Comparison of ENCODE assay signal across 10 cellular contexts in genomic region chr6:36683145-36683655, GRCh38. TPM values are rescaled to one million over a fixed set of nuclear protein-coding genes. Genes with fewer than 3 reads are reported as not detected.
DNase-seq lines count a peak whose midpoint lies in the region; FAIRE-seq and TF ChIP-seq lines count a peak whose summit lies in the region.
"Had no signal": no experiment of that assay in that cellular context is flagged by ENCODE, and none has a peak within 500 bp of the region (broad histone marks: within the 10 kb centered on the region; RNA-seq: fewer than 3 reads in every experiment).

No MANE protein-coding gene starts in this region.

- no peak for TF ChIP-seq CTCF in keratinocyte (optimal IDR thresholded peaks at IDR 0.05 in 1 of 3, IDR thresholded peaks at IDR 0.05 in 1 of 3, conservative IDR thresholded peaks at IDR 0.05 in 1 of 3; ENCODE audit: extremely low read depth in 1 of 3, insufficient read depth in 2 of 3, low read length in 3 of 3)

- CTCF ChIA-PET in activated naive CD4-positive, alpha-beta T cell treated with anti-CD3 and anti-CD28 coated beads, Interleukin-2, amount 10 ng/mL, durations not matched to agents 7 days and 5 days (lab: Charles Lee), result interaction anchor here (0.8 to 4.0 kb wide), 7 partner anchors 37 to 76 kb away, joined by 3 to 30 read pairs (median 4); no protein-coding TSS in a partner anchor

- peak overlapping the region; percentile 78 for H3K27ac Mint-ChIP-seq in activated naive CD4-positive, alpha-beta T cell treated with anti-CD3 and anti-CD28 coated beads, Interleukin-2, amount 10 ng/mL, durations not matched to agents 7 days and 5 days
- peak overlapping the region; percentile 89 for H3K27ac Mint-ChIP-seq in activated T-helper 1 cell treated with anti-CD3 and anti-CD28 coated beads, Interleukin-12 subunit alpha, Interleukin-12 subunit beta, Interleukin-2, Interleukin-4 antibody, amounts not matched to agents 30 ng/mL and 10 ng/mL and 1 ng/mL, durations not matched to agents 14 hours and 24 hours and 36 hours

- no peaks in the 10 kb centered on the region for H3K9me3 Mint-ChIP-seq in activated naive CD4-positive, alpha-beta T cell treated with anti-CD3 and anti-CD28 coated beads, Interleukin-2, amount 10 ng/mL, durations not matched to agents 7 days and 5 days
- no peaks in the 10 kb centered on the region for H3K9me3 Mint-ChIP-seq in activated T-helper 1 cell treated with anti-CD3 and anti-CD28 coated beads, Interleukin-12 subunit alpha, Interleukin-12 subunit beta, Interleukin-2, Interleukin-4 antibody, amounts not matched to agents 30 ng/mL and 10 ng/mL and 1 ng/mL, durations not matched to agents 14 hours and 24 hours and 36 hours
- H3K9me3 Mint-ChIP-seq: naive thymus-derived CD8-positive, alpha-beta T cell had no signal

- H3K27me3 Mint-ChIP-seq in activated naive CD4-positive, alpha-beta T cell treated with anti-CD3 and anti-CD28 coated beads, Interleukin-2, amount 10 ng/mL, durations not matched to agents 7 days and 5 days, result peaks cover 16% of the 10 kb centered on the region
- H3K27me3 Mint-ChIP-seq in activated T-helper 1 cell treated with anti-CD3 and anti-CD28 coated beads, Interleukin-12 subunit alpha, Interleukin-12 subunit beta, Interleukin-2, Interleukin-4 antibody, amounts not matched to agents 30 ng/mL and 10 ng/mL and 1 ng/mL, durations not matched to agents 14 hours and 24 hours and 36 hours (ENCODE audit: insufficient read depth), result peaks cover 2% of the 10 kb centered on the region

- peak overlapping the region; percentile 70 for H3K9ac ChIP-seq in keratinocyte (ENCODE audit: control insufficient read depth, extremely low read depth, insufficient read depth, low read length)

- H3K4me3 ChIP-seq in keratinocyte (ENCODE audit: control insufficient read depth in 2 of 3, extremely low read depth in 1 of 3, insufficient read depth in 2 of 3, low read depth in 1 of 3, low read length in 3 of 3) (no peak overlapping the region), urinary bladder (ENCODE audit: low read depth, low read length) (no peak overlapping the region)

- FAIRE-seq in keratinocyte (lab: Jason Lieb, UNC), result no peak
- FAIRE-seq: frontal cortex had no signal

- H3K36me3 Mint-ChIP-seq in activated naive CD4-positive, alpha-beta T cell treated with anti-CD3 and anti-CD28 coated beads, Interleukin-2, amount 10 ng/mL, durations not matched to agents 7 days and 5 days, result peaks cover 53% of the 10 kb centered on the region
- peaks cover 55% of the 10 kb centered on the region for H3K36me3 Mint-ChIP-seq in activated T-helper 1 cell treated with anti-CD3 and anti-CD28 coated beads, Interleukin-12 subunit alpha, Interleukin-12 subunit beta, Interleukin-2, Interleukin-4 antibody, amounts not matched to agents 30 ng/mL and 10 ng/mL and 1 ng/mL, durations not matched to agents 14 hours and 24 hours and 36 hours (ENCODE audit: low read depth)
- H3K36me3 Mint-ChIP-seq: naive thymus-derived CD8-positive, alpha-beta T cell had no signal

- intact Hi-C loops in activated T-helper 1 cell treated with anti-CD3 and anti-CD28 coated beads, Interleukin-12 subunit alpha, Interleukin-12 subunit beta, Interleukin-2, Interleukin-4 antibody, amounts not matched to agents 30 ng/mL and 10 ng/mL and 1 ng/mL, durations not matched to agents 14 hours and 24 hours and 36 hours (cut with micrococcal nuclease), result loop anchor here (5.0 kb wide), 1 partner anchor 189 kb away; the partner anchor contains the start of gene PPIL1

- no peaks in the 10 kb centered on the region for H3K9me1 ChIP-seq in keratinocyte (ENCODE audit: control insufficient read depth, extremely low read depth, insufficient read depth, low read length)

- peaks cover 40% of the 10 kb centered on the region for H3K4me1 Mint-ChIP-seq in activated naive CD4-positive, alpha-beta T cell treated with anti-CD3 and anti-CD28 coated beads, Interleukin-2, amount 10 ng/mL, durations not matched to agents 7 days and 5 days
- peaks cover 55% of the 10 kb centered on the region for H3K4me1 Mint-ChIP-seq in activated T-helper 1 cell treated with anti-CD3 and anti-CD28 coated beads, Interleukin-12 subunit alpha, Interleukin-12 subunit beta, Interleukin-2, Interleukin-4 antibody, amounts not matched to agents 30 ng/mL and 10 ng/mL and 1 ng/mL, durations not matched to agents 14 hours and 24 hours and 36 hours (ENCODE audit: low read depth)

- no peaks in the 10 kb centered on the region for H3K27me3 ChIP-seq in keratinocyte (ENCODE audit: control insufficient read depth, extremely low read depth, insufficient read depth, low read length)

- no peaks in the 10 kb centered on the region for H3K9me3 ChIP-seq in keratinocyte (ENCODE audit: control insufficient read depth, low read depth, low read length)

- peak overlapping the region; percentile 61 for H3K4me3 Mint-ChIP-seq in activated naive CD4-positive, alpha-beta T cell treated with anti-CD3 and anti-CD28 coated beads, Interleukin-2, amount 10 ng/mL, durations not matched to agents 7 days and 5 days
- H3K4me3 Mint-ChIP-seq in activated T-helper 1 cell treated with anti-CD3 and anti-CD28 coated beads, Interleukin-12 subunit alpha, Interleukin-12 subunit beta, Interleukin-2, Interleukin-4 antibody, amounts not matched to agents 30 ng/mL and 10 ng/mL and 1 ng/mL, durations not matched to agents 14 hours and 24 hours and 36 hours, result peak overlapping the region; percentile 97

- no peak for DNase-seq in activated naive CD4-positive, alpha-beta T cell treated with anti-CD3 and anti-CD28 coated beads, Interleukin-2, amount 10 ng/mL, durations not matched to agents 7 days and 5 days
- no peak for DNase-seq in activated naive CD4-positive, alpha-beta T cell treated with Interleukin-2 at 50 U/mL for 16 hours
- DNase-seq in activated T-helper 1 cell treated with anti-CD3 and anti-CD28 coated beads, Interleukin-12 subunit alpha, Interleukin-12 subunit beta, Interleukin-2, Interleukin-4 antibody, amounts not matched to agents 30 ng/mL and 10 ng/mL and 1 ng/mL, durations not matched to agents 14 hours and 24 hours and 36 hours (ENCODE audit: low spot score), result no peak
- DNase-seq in keratinocyte (ENCODE audit: low read depth, low spot score) (no peak), A172 (ENCODE audit: low spot score) (no peak), anterior cingulate cortex (lab: John Stamatoyannopoulos, UW) (no peak)
- DNase-seq in activated CD8-positive, alpha-beta memory T cell treated with anti-CD3 and anti-CD28 coated beads for 24 hours, result no peak

- H2AFZ ChIP-seq in keratinocyte (ENCODE audit: control insufficient read depth, low read length), result no peak overlapping the region

- peak overlapping the region; percentile 93 for H3K4me2 ChIP-seq in keratinocyte (ENCODE audit: control insufficient read depth, extremely low read depth, insufficient read depth, low read depth, low read length)

- peaks cover 28% of the 10 kb centered on the region for H3K4me1 ChIP-seq in keratinocyte (ENCODE audit: control insufficient read depth, extremely low read depth, insufficient read depth, low read length)
- H3K4me1 ChIP-seq in urinary bladder (ENCODE audit: insufficient read depth), result no peaks in the 10 kb centered on the region

- dilution Hi-C loops in keratinocyte (cut with MboI; ENCODE audit: extremely low pct_ligation_motif_present, low sequenced_read_pairs), result no loop called here

- peaks cover 36% of the 10 kb centered on the region for H4K20me1 ChIP-seq in keratinocyte (ENCODE audit: control insufficient read depth, extremely low read depth, insufficient read depth, low read length)

- H3K27ac ChIP-seq in keratinocyte (ENCODE audit: control insufficient read depth, insufficient read depth, low read length), result peak overlapping the region; percentile 97
- peak overlapping the region; percentile 15 for H3K27ac ChIP-seq in urinary bladder (ENCODE audit: low read depth)

- WGBS in urinary bladder, result 87% methylated on average over 6 of the region's 6 CpGs

- peaks cover 32% of the 10 kb centered on the region for H3K79me2 ChIP-seq in keratinocyte (ENCODE audit: control insufficient read depth, insufficient read depth, low read length)

- H3K36me3 ChIP-seq in keratinocyte (ENCODE audit: control insufficient read depth in 2 of 2, extremely low read depth in 1 of 2, insufficient read depth in 2 of 2, low read length in 2 of 2), result peaks cover 35 to 46% of the 10 kb centered on the region in 2 experiments
- H3K36me3 ChIP-seq in urinary bladder (ENCODE audit: insufficient read depth), result peaks cover 9% of the 10 kb centered on the region

RNA-seq across cellular contexts. Expression of gene CDKN1A, which starts 4.7 kb away (rescaled TPM):
- 105 and 107 TPM in 2 replicates for total RNA-seq in activated T-helper 1 cell treated with anti-CD3 and anti-CD28 coated beads, Interleukin-12 subunit alpha, Interleukin-12 subunit beta, Interleukin-2, Interleukin-4 antibody, amounts not matched to agents 30 ng/mL and 10 ng/mL and 1 ng/mL, durations not matched to agents 14 hours and 24 hours and 36 hours
- 146 to 355 TPM (median 185 TPM) in 3 replicates for polyA plus RNA-seq in keratinocyte
- 276 TPM for polyA plus RNA-seq in keratinocyte (2011; ENCODE audit: low read depth)
- 287 and 301 TPM in 2 replicates for polyA plus RNA-seq in keratinocyte (2011; cell fraction: cytosol; rRNA removed)
- 268 and 303 TPM in 2 replicates for polyA plus RNA-seq in keratinocyte (2011; cell fraction: nucleus; rRNA removed)
- polyA plus RNA-seq in keratinocyte (2012; ENCODE audit: low replicate concordance), result 138 and 909 TPM in 2 replicates
- 99.2 to 245 TPM (median 161 TPM) in 3 replicates for polyA minus RNA-seq in keratinocyte
- 223 TPM for polyA minus RNA-seq in keratinocyte (2011; cell fraction: cytosol; rRNA and poly(A)+ RNA removed)
- polyA minus RNA-seq in keratinocyte (2011; cell fraction: nucleus; rRNA and poly(A)+ RNA removed), result 123 and 125 TPM in 2 replicates
- total RNA-seq in urinary bladder, result 27.4 TPM
- polyA plus RNA-seq in urinary bladder, result 127 TPM
- total RNA-seq in A172 (2014; rRNA removed; shearing (Covaris generic)), result 207 TPM in 2 replicates

RNA-seq across cellular contexts. Expression of gene RAB44, which starts 14.4 kb away (rescaled TPM):
- total RNA-seq in activated T-helper 1 cell treated with anti-CD3 and anti-CD28 coated beads, Interleukin-12 subunit alpha, Interleukin-12 subunit beta, Interleukin-2, Interleukin-4 antibody, amounts not matched to agents 30 ng/mL and 10 ng/mL and 1 ng/mL, durations not matched to agents 14 hours and 24 hours and 36 hours, result 0.05 and 0.10 TPM in 2 replicates
- 0.03 TPM in 2 of 3 replicates, not detected in the other for polyA plus RNA-seq in keratinocyte
- 0.07 TPM for polyA plus RNA-seq in keratinocyte (2011; ENCODE audit: low read depth)
- not detected in 2 replicates for polyA plus RNA-seq in keratinocyte (2011; cell fraction: cytosol; rRNA removed)
- polyA plus RNA-seq in keratinocyte (2011; cell fraction: nucleus; rRNA removed), result 0.03 and 0.05 TPM in 2 replicates
- 0.13 TPM in 1 of 2 replicates, not detected in the other for polyA plus RNA-seq in keratinocyte (2012; ENCODE audit: low replicate concordance)
- not detected in 3 replicates for polyA minus RNA-seq in keratinocyte
- polyA minus RNA-seq in keratinocyte (2011; cell fraction: cytosol; rRNA and poly(A)+ RNA removed), result not detected
- not detected in 2 replicates for polyA minus RNA-seq in keratinocyte (2011; cell fraction: nucleus; rRNA and poly(A)+ RNA removed)
- 0.26 TPM for total RNA-seq in urinary bladder
- 0.68 TPM for polyA plus RNA-seq in urinary bladder
- total RNA-seq in A172 (2014; rRNA removed; shearing (Covaris generic)), result not detected in 2 replicates
- total RNA-seq: frontal cortex; naive thymus-derived CD8-positive, alpha-beta T cell had no signal
- polyA plus RNA-seq: naive thymus-derived CD8-positive, alpha-beta T cell had no signal
